ENCODE assay signal across 1 cellular context in genomic region chr3:61828880-61829279, GRCh38.
TF ChIP-seq lines count a peak whose summit lies in the region.

No MANE protein-coding gene starts in this region.

TF ChIP-seq in HEK293, 187 proteins besides CTCF, POLR2A, EP300 and RAD21 (continued from another document):
- no peak for TF ChIP-seq SP2 (tag by site-specific recombination; IDR thresholded peaks at IDR 0.05)
- no peak for TF ChIP-seq ZNF404 (tag by site-specific recombination; IDR thresholded peaks at IDR 0.05)
TF ChIP-seq in HEK293: peak in this region for 1.
